Comparison of ENCODE assay signal across 11 cellular contexts in the genomic region with DNA sequence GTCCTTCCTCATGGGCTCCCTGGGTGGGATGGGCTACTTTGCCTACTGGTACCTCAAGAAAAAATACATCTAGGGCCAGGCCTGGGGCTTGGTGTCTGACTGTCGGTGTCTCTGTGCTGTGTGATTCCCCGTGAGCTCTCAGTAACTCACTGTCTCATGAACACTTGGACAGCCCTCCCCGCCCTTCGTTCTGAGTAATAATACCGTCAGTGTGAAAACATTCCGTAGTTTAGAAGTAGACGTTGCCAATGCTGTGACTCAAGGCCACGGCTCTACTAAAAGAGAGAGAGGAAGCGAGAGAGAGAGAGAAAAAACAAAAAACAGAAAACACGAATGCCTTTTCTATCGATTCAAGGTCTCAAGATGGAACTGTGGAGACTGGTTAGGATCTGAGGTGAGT. TPM values are rescaled to one million over a fixed set of nuclear protein-coding genes. Genes with fewer than 3 reads are reported as not detected.
DNase-seq lines count a peak whose midpoint lies in the region; ATAC-seq and TF ChIP-seq lines count a peak whose summit lies in the region.
"Had no signal": no experiment of that assay in that cellular context is flagged by ENCODE, and none has a peak within 500 bp of the region (broad histone marks: within the 10 kb centered on the region; RNA-seq: fewer than 3 reads in every experiment).

No MANE protein-coding gene starts in this region.

- ATAC-seq in esophagus mucosa (peak; percentile 88), GM18505 (IDR thresholded peaks at IDR 0.05; ENCODE audit: unreplicated experiment) (no peak)
- ATAC-seq: left lung had no signal

- H3K9me3 Mint-ChIP-seq in neural progenitor cell = no peaks in the 10 kb centered on the region

- no peaks in the 10 kb centered on the region for H3K79me2 ChIP-seq in neural progenitor cell (ENCODE audit: low read depth)

- no peak overlapping the region for H3K27ac ChIP-seq in neural progenitor cell
- H3K27ac ChIP-seq: left lung, thoracic aorta had no signal

- H3K4me1 ChIP-seq in neural progenitor cell = no peaks in the 10 kb centered on the region
- H3K4me1 ChIP-seq: left lung had no signal

- no peaks in the 10 kb centered on the region for H4K20me1 ChIP-seq in neural progenitor cell (ENCODE audit: low read depth)

- no peak for TF ChIP-seq CTCF in neural progenitor cell (IDR thresholded peaks at IDR 0.05)

- H3K4me3 Mint-ChIP-seq in neural progenitor cell = no peak overlapping the region

- DNase-seq in H4 (ENCODE audit: low spot score) (peak; percentile 13), RKO (ENCODE audit: low spot score) (peak; percentile 92), superior temporal gyrus (ENCODE audit: extremely low spot score) (peak; percentile 17), neural progenitor cell (ENCODE audit: low spot score) (no peak), NCI-H1048 (lab: John Stamatoyannopoulos, UW) (no peak)
- DNase-seq: activated CD4-positive, CD25-positive, alpha-beta regulatory T cell treated with anti-CD3 and anti-CD28 coated beads, Interleukin-2, amount 50 U/mL, for 72 hours; left lung had no signal

- no peaks in the 10 kb centered on the region for H3F3A ChIP-seq in neural progenitor cell (ENCODE audit: low read depth)

- H3K27me3 Mint-ChIP-seq in neural progenitor cell (ENCODE audit: insufficient read depth, low read depth) = peaks cover 4% of the 10 kb centered on the region

- no peak overlapping the region for H3K4me3 ChIP-seq in neural progenitor cell
- H3K4me3 ChIP-seq: left lung, smooth muscle cell, thoracic aorta had no signal

- H3K27ac Mint-ChIP-seq in neural progenitor cell = no peak overlapping the region

- no peaks in the 10 kb centered on the region for H3K36me3 Mint-ChIP-seq in neural progenitor cell

- no peaks in the 10 kb centered on the region for H3K4me1 Mint-ChIP-seq in neural progenitor cell

- no peak overlapping the region for H3K9ac ChIP-seq in neural progenitor cell

- no peak for TF ChIP-seq POLR2A in GM18505 (IDR thresholded peaks at IDR 0.05; ENCODE audit: borderline replicate concordance, extremely low read depth, insufficient read depth, insufficient read length)

- H3K4me2 ChIP-seq in neural progenitor cell = no peak overlapping the region
- H3K4me2 ChIP-seq: smooth muscle cell had no signal

- H3K27me3 ChIP-seq in neural progenitor cell = no peaks in the 10 kb centered on the region
- H3K27me3 ChIP-seq: left lung had no signal

- H2AFZ ChIP-seq in neural progenitor cell (replicated peaks) = no peak overlapping the region

- no peaks in the 10 kb centered on the region for H3K9me3 ChIP-seq in neural progenitor cell (ENCODE audit: low read depth)
- H3K9me3 ChIP-seq: left lung, thoracic aorta had no signal

- H3K36me3 ChIP-seq in neural progenitor cell = no peaks in the 10 kb centered on the region
- H3K36me3 ChIP-seq: left lung, thoracic aorta had no signal

RNA-seq across cellular contexts. Expression of a gene that starts 31.8 kb away (rescaled TPM):
- total RNA-seq in H4 (2014; rRNA removed; shearing (Covaris generic)) = 7.6 and 7.9 TPM in 2 replicates
- total RNA-seq in esophagus mucosa = 3.8 TPM
- total RNA-seq in neural progenitor cell (ENCODE audit: low replicate concordance) = 1.4 and 1.9 TPM in 2 replicates

RNA-seq across cellular contexts. Expression of a gene that starts 32.1 kb away (rescaled TPM):
- 0.08 TPM in 1 of 2 replicates, not detected in the other for total RNA-seq in H4 (2014; rRNA removed; shearing (Covaris generic))
- total RNA-seq in esophagus mucosa (not detected), neural progenitor cell (ENCODE audit: low replicate concordance) (0.26 and 1.3 TPM in 2 replicates)
- total RNA-seq: left lung, smooth muscle cell, thoracic aorta had no signal

RNA-seq across cellular contexts. Expression of a gene that starts 57.6 kb away (rescaled TPM):
- total RNA-seq in H4 (2014; rRNA removed; shearing (Covaris generic)) = not detected in 2 replicates
- total RNA-seq in esophagus mucosa = not detected
- total RNA-seq in neural progenitor cell (ENCODE audit: low replicate concordance) = not detected in 2 replicates
- total RNA-seq: smooth muscle cell, thoracic aorta had no signal

Comparison
In these comparisons a context has a peak if more than half of its experiments do, and no peak if none do; other contexts are left out.
1. DNase-seq: peak in H4 (single experiment), RKO (single experiment) and superior temporal gyrus (single experiment); none in neural progenitor cell (single experiment) and NCI-H1048 (single experiment).